ENCODE assay signal across 35 cellular contexts in the genomic region with DNA sequence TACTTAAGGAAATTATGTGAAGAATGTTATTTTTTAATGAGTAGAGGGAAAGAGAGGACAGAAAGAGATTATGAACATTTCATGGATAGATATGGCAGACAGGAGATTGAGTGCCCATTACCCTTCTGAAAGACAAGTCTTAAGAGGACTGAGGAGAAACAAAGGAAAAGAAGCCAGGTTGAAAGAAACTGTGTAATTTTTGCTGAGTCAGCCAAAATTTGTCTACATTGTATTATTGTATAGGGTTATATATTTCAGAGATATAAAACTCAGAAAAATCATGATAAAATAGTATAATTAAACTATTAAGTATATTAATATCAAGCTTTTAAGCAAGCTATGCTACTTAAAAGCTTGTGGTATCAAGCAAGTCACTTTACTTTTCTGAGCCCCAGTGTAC. TPM values are rescaled to one million over a fixed set of nuclear protein-coding genes. Genes with fewer than 3 reads are reported as not detected.
"Had no signal": no experiment of that assay in that cellular context is flagged by ENCODE, and none has a peak within 500 bp of the region (broad histone marks: within the 10 kb centered on the region; RNA-seq: fewer than 3 reads in every experiment).

No MANE protein-coding gene starts in this region.

- H3K4me1 ChIP-seq: colonic mucosa, gastrocnemius medialis, heart right ventricle, left lung, lower lobe of right lung had no signal

- H3K27me3 ChIP-seq: colonic mucosa, esophagus squamous epithelium, gastrocnemius medialis, heart right ventricle, left lung had no signal

- H3K36me3 Mint-ChIP-seq: mesothelial cell of epicardium, naive B cell had no signal

- H3K4me3 Mint-ChIP-seq: dendritic cell treated with granulocyte-macrophage colony-stimulating factor and Interleukin-4, amounts not matched to agents 40 ng/mL and 50 ng/mL, for 4 days; effector memory CD8-positive, alpha-beta T cell; endodermal cell; mesothelial cell of epicardium; naive B cell had no signal

- FAIRE-seq: endometrium, islet of Langerhans, keratinocyte had no signal

- H3K9me3 Mint-ChIP-seq: dendritic cell treated with granulocyte-macrophage colony-stimulating factor and Interleukin-4, amounts not matched to agents 40 ng/mL and 50 ng/mL, for 4 days; effector memory CD8-positive, alpha-beta T cell; endodermal cell; mesothelial cell of epicardium; naive B cell had no signal

- DNase-seq: colonic mucosa; cortex of kidney; effector CD8-positive, alpha-beta T cell; effector memory CD8-positive, alpha-beta T cell; endodermal cell; erythroblast; esophagus squamous epithelium; foreskin fibroblast; foreskin melanocyte; gastrocnemius medialis; glutamatergic neuron; head of caudate nucleus; heart right ventricle; hippocampal formation; left cardiac atrium; left lung; left ventricle myocardium superior; lower lobe of right lung; mesenchymal stem cell; mucosa of descending colon; naive B cell had no signal

- H3K36me3 ChIP-seq: colonic mucosa, esophagus squamous epithelium, gastrocnemius medialis, heart right ventricle, left lung, lower lobe of right lung had no signal

- H3K4me3 ChIP-seq: colonic mucosa, gastrocnemius medialis, heart right ventricle, left lung, lower lobe of right lung, mucosa of descending colon had no signal

- H3K27ac Mint-ChIP-seq: dendritic cell treated with granulocyte-macrophage colony-stimulating factor and Interleukin-4, amounts not matched to agents 40 ng/mL and 50 ng/mL, for 4 days; effector memory CD8-positive, alpha-beta T cell; endodermal cell; mesothelial cell of epicardium; naive B cell had no signal

- H3K27ac ChIP-seq: colonic mucosa, epithelial cell of prostate, gastrocnemius medialis, heart right ventricle, left lung, lower lobe of right lung had no signal

- H3K27me3 Mint-ChIP-seq: dendritic cell treated with granulocyte-macrophage colony-stimulating factor and Interleukin-4, amounts not matched to agents 40 ng/mL and 50 ng/mL, for 4 days had no signal

- H3K9me3 ChIP-seq: colonic mucosa, esophagus squamous epithelium, gastrocnemius medialis, heart right ventricle, left lung, lower lobe of right lung, mucosa of descending colon had no signal

- H3K4me1 Mint-ChIP-seq: mesothelial cell of epicardium, naive B cell had no signal

- ATAC-seq: effector memory CD8-positive, alpha-beta T cell; esophagus mucosa; gastrocnemius medialis; heart right ventricle; left cardiac atrium; left lung; left ventricle myocardium superior; lower lobe of right lung; mucosa of descending colon had no signal

RNA-seq across cellular contexts. Expression of gene TMPRSS11B, which starts 4.9 kb away (rescaled TPM):
- total RNA-seq: colonic mucosa, dermis microvascular lymphatic vessel endothelial cell, gastrocnemius medialis, glomerular endothelial cell, heart right ventricle, kidney epithelial cell, left cardiac atrium, left lung, left ventricle myocardium superior, lower leg skin, lower lobe of right lung, lung microvascular endothelial cell, mesenteric fat pad, mesothelial cell of epicardium, mucosa of descending colon, myocyte had no signal
